17 cellular contexts compared by ENCODE assay signal in the genomic region with DNA sequence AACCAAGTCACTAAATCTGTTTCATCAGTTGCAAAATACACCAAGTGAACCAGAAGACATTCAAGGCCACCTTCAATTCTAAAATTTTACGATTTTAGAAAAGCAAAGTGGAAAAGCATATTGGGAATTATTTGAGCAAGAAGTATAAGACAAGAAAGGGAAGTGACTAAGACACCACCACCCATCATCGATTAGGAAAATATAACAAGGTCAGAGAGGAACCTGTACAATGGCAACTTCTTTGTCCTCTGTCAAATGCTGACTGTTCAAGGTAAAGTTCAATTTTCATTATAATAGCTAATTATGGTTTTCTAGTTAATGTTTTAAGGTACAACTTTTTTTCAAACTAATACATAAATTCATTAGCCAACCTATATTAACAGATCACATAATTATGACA.
"Had no signal": no experiment of that assay in that cellular context is flagged by ENCODE, and none has a peak within 500 bp of the region (broad histone marks: within the 10 kb centered on the region; RNA-seq: fewer than 3 reads in every experiment).

No MANE protein-coding gene starts in this region.

- H3K27me3 Mint-ChIP-seq: activated T-cell treated with anti-CD3 and anti-CD28 coated beads, Interleukin-2, amount 50 U/mL, for 24 hours; natural killer cell treated with Interleukin-12 subunit alpha and Interleukin-12 subunit beta and Interleukin-15 and Interleukin-18, amount 100 ng/mL, for 72 hours; T-cell had no signal

- H3K36me3 ChIP-seq: left lung, tibial nerve had no signal

- DNase-seq: activated CD4-positive, alpha-beta memory T cell treated with anti-CD3 and anti-CD28 coated beads, Interleukin-2, amount 10 ng/mL, durations not matched to agents 7 days and 5 days; activated CD4-positive, alpha-beta T cell treated with anti-CD3 and anti-CD28 coated beads for 1 hour; activated naive CD4-positive, alpha-beta T cell treated with anti-CD3 and anti-CD28 coated beads, Interleukin-2, amount 10 ng/mL, durations not matched to agents 7 days and 5 days; activated T-cell treated with anti-CD3 and anti-CD28 coated beads, Interleukin-2, amount 50 U/mL, for 24 hours; erythroblast; hippocampal formation; left lung; mesendoderm; nucleus accumbens; stimulated activated CD4-positive, alpha-beta T cell treated with anti-CD3 and anti-CD28 coated beads, Interleukin-4, amount 100 ng/mL, for 24 hours; stimulated activated naive CD4-positive, alpha-beta T cell; T-cell; T-helper 9 cell had no signal

- H3K27ac Mint-ChIP-seq: activated CD4-positive, alpha-beta memory T cell treated with anti-CD3 and anti-CD28 coated beads, Interleukin-2, amount 10 ng/mL, durations not matched to agents 7 days and 5 days; activated naive CD4-positive, alpha-beta T cell treated with anti-CD3 and anti-CD28 coated beads, Interleukin-2, amount 10 ng/mL, durations not matched to agents 7 days and 5 days; activated T-cell treated with anti-CD3 and anti-CD28 coated beads, Interleukin-2, amount 50 U/mL, for 24 hours; natural killer cell treated with Interleukin-12 subunit alpha and Interleukin-12 subunit beta and Interleukin-15 and Interleukin-18, amount 100 ng/mL, for 72 hours; T-cell had no signal

- H3K4me3 Mint-ChIP-seq: activated CD4-positive, alpha-beta memory T cell treated with anti-CD3 and anti-CD28 coated beads, Interleukin-2, amount 10 ng/mL, durations not matched to agents 7 days and 5 days; activated naive CD4-positive, alpha-beta T cell treated with anti-CD3 and anti-CD28 coated beads, Interleukin-2, amount 10 ng/mL, durations not matched to agents 7 days and 5 days; activated T-cell treated with anti-CD3 and anti-CD28 coated beads, Interleukin-2, amount 50 U/mL, for 24 hours; natural killer cell treated with Interleukin-12 subunit alpha and Interleukin-12 subunit beta and Interleukin-15 and Interleukin-18, amount 100 ng/mL, for 72 hours; T-cell had no signal

- H3K36me3 Mint-ChIP-seq: activated naive CD4-positive, alpha-beta T cell treated with anti-CD3 and anti-CD28 coated beads, Interleukin-2, amount 10 ng/mL, durations not matched to agents 7 days and 5 days; natural killer cell treated with Interleukin-12 subunit alpha and Interleukin-12 subunit beta and Interleukin-15 and Interleukin-18, amount 100 ng/mL, for 72 hours; T-cell had no signal

- H3K4me3 ChIP-seq: left lung, skin epidermis, tibial nerve had no signal

- H3K27me3 ChIP-seq: left lung, tibial nerve had no signal

- H3K9me3 ChIP-seq: left lung had no signal

- H3K27ac ChIP-seq: tibial nerve, VCaP had no signal

- H3K9me3 Mint-ChIP-seq: activated CD4-positive, alpha-beta memory T cell treated with anti-CD3 and anti-CD28 coated beads, Interleukin-2, amount 10 ng/mL, durations not matched to agents 7 days and 5 days; activated naive CD4-positive, alpha-beta T cell treated with anti-CD3 and anti-CD28 coated beads, Interleukin-2, amount 10 ng/mL, durations not matched to agents 7 days and 5 days; activated T-cell treated with anti-CD3 and anti-CD28 coated beads, Interleukin-2, amount 50 U/mL, for 24 hours; natural killer cell treated with Interleukin-12 subunit alpha and Interleukin-12 subunit beta and Interleukin-15 and Interleukin-18, amount 100 ng/mL, for 72 hours had no signal

- H3K4me1 ChIP-seq: tibial nerve had no signal
